In the genomic region with DNA sequence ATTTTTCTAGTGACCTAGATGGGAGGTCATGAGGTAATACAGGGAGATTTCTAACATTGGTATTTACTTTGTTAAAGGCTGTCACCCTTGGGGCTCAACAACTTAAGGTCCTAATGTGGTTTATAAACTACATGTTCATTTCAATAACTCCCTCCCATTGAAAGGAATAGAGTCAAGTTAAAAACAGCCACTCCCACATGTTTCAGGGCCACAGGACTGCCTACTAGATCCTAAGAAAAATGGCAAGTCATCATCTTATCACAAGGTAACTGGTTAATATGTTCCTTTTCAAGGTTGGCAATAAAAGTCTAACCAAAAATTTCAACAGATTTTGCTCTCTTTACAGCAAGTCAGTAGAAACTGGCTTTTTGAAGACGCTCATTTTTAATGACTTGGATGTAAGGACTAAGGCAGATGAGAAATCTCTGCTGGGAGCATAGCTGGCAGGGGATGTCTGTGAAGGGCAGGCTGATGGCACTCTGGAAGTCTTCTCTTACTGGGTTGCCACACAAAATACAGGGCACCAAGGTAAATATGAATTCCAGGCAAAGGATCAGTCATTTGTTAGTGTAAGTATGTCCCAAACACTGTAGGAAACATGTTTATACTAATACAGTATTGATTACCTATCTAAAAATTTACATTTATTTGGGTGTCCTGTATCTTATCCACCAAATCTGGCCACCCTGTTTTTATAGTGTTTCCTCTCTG, we compare ENCODE assay signal across 16 cellular contexts. TPM values are rescaled to one million over a fixed set of nuclear protein-coding genes. Genes with fewer than 3 reads are reported as not detected.
"Had no signal": no experiment of that assay in that cellular context is flagged by ENCODE, and none has a peak within 500 bp of the region (broad histone marks: within the 10 kb centered on the region; RNA-seq: fewer than 3 reads in every experiment).

No MANE protein-coding gene starts in this region.

RNA-seq across cellular contexts. Expression of gene GSTA5, which starts 13.4 kb away (rescaled TPM):
- total RNA-seq: activated B cell treated with CpG ODN at 0.5 μM for 24 hours; activated CD4-positive, alpha-beta memory T cell treated with anti-CD3 and anti-CD28 coated beads for 36 hours; activated CD4-positive, alpha-beta T cell treated with anti-CD3 and anti-CD28 coated beads, Interleukin-2, amount 10 ng/mL, durations not matched to agents 24 days and 14 days; activated CD8-positive, alpha-beta memory T cell treated with anti-CD3 and anti-CD28 coated beads for 36 hours; activated CD8-positive, alpha-beta T cell treated with anti-CD3 and anti-CD28 coated beads for 36 hours; activated naive CD4-positive, alpha-beta T cell treated with anti-CD3 and anti-CD28 coated beads for 36 hours; activated naive CD4-positive, alpha-beta T cell treated with anti-CD3 and anti-CD28 coated beads, Interleukin-2, amount 50 U/mL, for 72 hours; activated naive CD8-positive, alpha-beta T cell treated with anti-CD3 and anti-CD28 coated beads for 36 hours; activated T-cell treated with anti-CD3 and anti-CD28 coated beads, Interleukin-2, amount 50 U/mL, for 4 hours; activated T-cell treated with anti-CD3 and anti-CD28 coated beads, Interleukin-2, amount 50 U/mL, for 72 hours; activated T-helper 1 cell treated with anti-CD3 and anti-CD28 coated beads, Interleukin-12 subunit alpha, Interleukin-12 subunit beta, Interleukin-2, Interleukin-4 antibody, amounts not matched to agents 30 ng/mL and 10 ng/mL and 1 ng/mL, durations not matched to agents 14 hours and 24 hours and 36 hours; activated T-helper 17 cell treated with anti-CD3 and anti-CD28 coated beads, Interleukin-2, amount 50 U/mL, for 72 hours; ascending aorta; breast epithelium; cardiac septum; cerebellum had no signal

RNA-seq across cellular contexts. Expression of gene GSTA1, which starts 23.6 kb away (rescaled TPM):
- total RNA-seq: activated B cell treated with CpG ODN at 0.5 μM for 24 hours; activated CD4-positive, alpha-beta memory T cell treated with anti-CD3 and anti-CD28 coated beads for 36 hours; activated CD4-positive, alpha-beta T cell treated with anti-CD3 and anti-CD28 coated beads, Interleukin-2, amount 10 ng/mL, durations not matched to agents 24 days and 14 days; activated CD8-positive, alpha-beta memory T cell treated with anti-CD3 and anti-CD28 coated beads for 36 hours; activated CD8-positive, alpha-beta T cell treated with anti-CD3 and anti-CD28 coated beads for 36 hours; activated naive CD4-positive, alpha-beta T cell treated with anti-CD3 and anti-CD28 coated beads for 36 hours; activated naive CD4-positive, alpha-beta T cell treated with anti-CD3 and anti-CD28 coated beads, Interleukin-2, amount 50 U/mL, for 72 hours; activated naive CD8-positive, alpha-beta T cell treated with anti-CD3 and anti-CD28 coated beads for 36 hours; activated T-cell treated with anti-CD3 and anti-CD28 coated beads, Interleukin-2, amount 50 U/mL, for 72 hours; activated T-helper 1 cell treated with anti-CD3 and anti-CD28 coated beads, Interleukin-12 subunit alpha, Interleukin-12 subunit beta, Interleukin-2, Interleukin-4 antibody, amounts not matched to agents 30 ng/mL and 10 ng/mL and 1 ng/mL, durations not matched to agents 14 hours and 24 hours and 36 hours; activated T-helper 17 cell treated with anti-CD3 and anti-CD28 coated beads, Interleukin-2, amount 50 U/mL, for 72 hours; cardiac septum; cerebellum had no signal
